In genomic region chrX:152958047-152958446, GRCh38 we compare ENCODE assay signal across 10 cellular contexts. TPM values are rescaled to one million over a fixed set of nuclear protein-coding genes. Genes with fewer than 3 reads are reported as not detected.
A peak's percentile ranks its signal among the peaks of the same experiment; 100 is the strongest.
DNase-seq lines count a peak whose midpoint lies in the region; ATAC-seq and TF ChIP-seq lines count a peak whose summit lies in the region.
"Had no signal": no experiment of that assay in that cellular context is flagged by ENCODE, and none has a peak within 500 bp of the region (broad histone marks: within the 10 kb centered on the region; RNA-seq: fewer than 3 reads in every experiment).

No MANE protein-coding gene starts in this region.

- TF ChIP-seq POLR2A in ovary (IDR thresholded peaks at IDR 0.05) = no peak

- H3K27me3 Mint-ChIP-seq in MCF 10A (ENCODE audit: insufficient read depth, unreplicated experiment) = peaks cover 20% of the 10 kb centered on the region

- H3K27ac ChIP-seq in ovary = peak overlapping the region in 1 of 2 donors; percentile 61

- H3K4me3 Mint-ChIP-seq in MCF 10A (ENCODE audit: unreplicated experiment) = peak overlapping the region; percentile 72

- H3K9me3 ChIP-seq in ovary = no peaks in the 10 kb centered on the region
- H3K9me3 ChIP-seq: testis had no signal

- H3K36me3 ChIP-seq in ovary = no peaks in the 10 kb centered on the region

- no peaks in the 10 kb centered on the region for H3K27me3 ChIP-seq in ovary
- H3K27me3 ChIP-seq: testis had no signal

- CTCF ChIA-PET in MCF 10A (lab: Yijun Ruan, JAX) = interaction anchor here (0.6 to 3.1 kb wide), 11 partner anchors 11 to 1576 kb away, joined by 3 to 13 read pairs (median 3); no protein-coding TSS in a partner anchor

- TF ChIP-seq CTCF in MCF 10A (IDR thresholded peaks at IDR 0.05; ENCODE audit: unreplicated experiment) (no peak), ovary (IDR thresholded peaks at IDR 0.05) (no peak)

- POLR2A ChIA-PET in MCF 10A (lab: Yijun Ruan, JAX) = interaction anchor here (0.9 to 2.2 kb wide), 3 partner anchors 15 to 576 kb away, joined by 3 to 10 read pairs (median 3); no protein-coding TSS in a partner anchor

- H3K4me1 ChIP-seq in ovary (ENCODE audit: insufficient read depth) = no peaks in the 10 kb centered on the region
- H3K4me1 ChIP-seq: testis had no signal

- intact Hi-C loops in MCF 10A (cut with micrococcal nuclease) = loop anchor here (5.0 kb wide), 1 partner anchor 579 kb away; no protein-coding TSS in a partner anchor
- intact Hi-C loops in ovary (cut with DNase I) = no loop called here

- no peak for TF ChIP-seq EP300 in ovary (IDR thresholded peaks at IDR 0.05)

- peak; percentile 14 for DNase-seq in ELF-1 (ENCODE audit: low read depth, low spot score)
- DNase-seq in M059J (ENCODE audit: low read depth) = peak; percentile 65
- DNase-seq in MCF 10A (ENCODE audit: unreplicated experiment) = no peak
- peak; percentile 12 for DNase-seq in pons (ENCODE audit: low spot score)
- no peak for DNase-seq in ovary
- no peak for DNase-seq in NAMALWA (ENCODE audit: low spot score)

- peaks cover 4% of the 10 kb centered on the region for H3K4me1 Mint-ChIP-seq in MCF 10A (ENCODE audit: insufficient read depth, unreplicated experiment)

- 58 to 76% (median 59%) methylated on average over 5 of the region's 5 CpGs for WGBS in ovary, 3 donors

- TSS peak; percentile 80 for BruUV-seq in MCF 10A (replicated peaks; lab: Mats Ljungman, UMichigan)

- H3K4me3 ChIP-seq in ovary = no peak overlapping the region

- H3K9me3 Mint-ChIP-seq in MCF 10A (ENCODE audit: unreplicated experiment) = no peaks in the 10 kb centered on the region

- no peaks in the 10 kb centered on the region for H3K36me3 Mint-ChIP-seq in MCF 10A (ENCODE audit: insufficient read depth, unreplicated experiment)

- ATAC-seq in HG03196 (IDR thresholded peaks at IDR 0.05; ENCODE audit: unreplicated experiment) (no peak), HG03354 (IDR thresholded peaks at IDR 0.05; ENCODE audit: poor library complexity, severe bottlenecking, unreplicated experiment) (no peak)

- peak overlapping the region; percentile 83 for H3K27ac Mint-ChIP-seq in MCF 10A (ENCODE audit: low read depth, unreplicated experiment)

RNA-seq across cellular contexts. Expression of gene PNMA5, which starts 35.9 kb away (rescaled TPM):
- not detected in 2 replicates for total RNA-seq in M059J (2014; rRNA removed; shearing (Covaris generic))
- not detected in 2 replicates for total RNA-seq in MCF 10A (2022)
- total RNA-seq in ovary = not detected
- polyA plus RNA-seq in ovary = under 1 TPM in 1 of 2 donors, not detected in 1; 0.02 TPM
- polyA plus RNA-seq: keratinocyte had no signal

Comparison
In these comparisons a context has a peak if more than half of its experiments do, and no peak if none do; other contexts are left out.
1. DNase-seq: peak in ELF-1 (single experiment), M059J (single experiment) and pons (single experiment); none in MCF 10A (single experiment), ovary (0 of 5) and NAMALWA (single experiment).